Comparison of ENCODE assay signal across 18 cellular contexts in the genomic region with DNA sequence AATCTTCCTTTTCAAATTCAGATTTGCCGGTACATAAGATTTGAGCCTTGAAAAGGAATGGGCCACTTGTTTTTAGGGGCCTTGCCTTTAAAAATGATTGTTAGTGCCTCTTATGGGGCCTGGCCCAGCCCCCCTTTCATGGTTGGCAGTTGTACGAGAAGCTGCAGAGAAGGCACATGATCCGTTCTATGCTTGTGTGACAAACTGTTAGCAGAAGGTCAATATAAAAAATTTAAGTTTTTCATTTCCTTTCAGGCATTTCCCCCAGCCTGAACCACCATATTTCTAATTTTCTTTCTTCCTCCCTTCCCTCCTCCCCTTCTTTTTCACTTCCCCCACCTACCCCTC.
DNase-seq lines count a peak whose midpoint lies in the region; ATAC-seq, FAIRE-seq and TF ChIP-seq lines count a peak whose summit lies in the region.
"Had no signal": no experiment of that assay in that cellular context is flagged by ENCODE, and none has a peak within 500 bp of the region (broad histone marks: within the 10 kb centered on the region; RNA-seq: fewer than 3 reads in every experiment).

No MANE protein-coding gene starts in this region.

- H3K36me3 ChIP-seq in esophagus squamous epithelium (no peaks in the 10 kb centered on the region), prostate gland (no peaks in the 10 kb centered on the region)

- H3K9me3 Mint-ChIP-seq in stimulated activated naive CD8-positive, alpha-beta T cell treated with anti-CD3 and anti-CD28 coated beads, Interleukin-15, Interleukin-2, amounts not matched to agents 100 ng/mL and 50 ng/mL, for 24 hours: no peaks in the 10 kb centered on the region
- H3K9me3 Mint-ChIP-seq in activated T-cell treated with anti-CD3 and anti-CD28 coated beads, Interleukin-2, amount 50 U/mL, for 72 hours: no peaks in the 10 kb centered on the region
- no peaks in the 10 kb centered on the region for H3K9me3 Mint-ChIP-seq in activated naive CD4-positive, alpha-beta T cell treated with anti-CD3 and anti-CD28 coated beads for 36 hours
- H3K9me3 Mint-ChIP-seq: central memory CD8-positive, alpha-beta T cell; naive thymus-derived CD8-positive, alpha-beta T cell had no signal

- H3K4me1 Mint-ChIP-seq in stimulated activated naive CD8-positive, alpha-beta T cell treated with anti-CD3 and anti-CD28 coated beads, Interleukin-15, Interleukin-2, amounts not matched to agents 100 ng/mL and 50 ng/mL, for 24 hours (ENCODE audit: low read depth): peaks cover 89% of the 10 kb centered on the region
- peaks cover 86% of the 10 kb centered on the region for H3K4me1 Mint-ChIP-seq in activated T-cell treated with anti-CD3 and anti-CD28 coated beads, Interleukin-2, amount 50 U/mL, for 72 hours (ENCODE audit: low read depth)
- H3K4me1 Mint-ChIP-seq in activated naive CD4-positive, alpha-beta T cell treated with anti-CD3 and anti-CD28 coated beads for 36 hours (ENCODE audit: low read depth): peaks cover 60% of the 10 kb centered on the region

- peaks cover 3 to 56% (median 7%) of the 10 kb centered on the region in 3 donors for H3K4me1 ChIP-seq in esophagus squamous epithelium
- H3K4me1 ChIP-seq in prostate gland (replicated peaks): no peaks in the 10 kb centered on the region

- WGBS in esophagus squamous epithelium, 2 donors: 28 to 49% methylated on average over 3 of the region's 3 CpGs
- WGBS in prostate gland: 48% methylated on average over 3 of the region's 3 CpGs

- TF ChIP-seq CTCF in esophagus squamous epithelium (IDR thresholded peaks at IDR 0.05) (no peak), prostate gland (IDR thresholded peaks at IDR 0.05) (no peak)

- H3K27ac ChIP-seq in esophagus squamous epithelium (peak overlapping the region in 3 of 4 donors; percentile 67 to 75 (median 70)), prostate gland (peak overlapping the region; percentile 16 to 39)

- H3K27me3 ChIP-seq in esophagus squamous epithelium (no peaks in the 10 kb centered on the region), prostate gland (replicated peaks; ENCODE audit: insufficient read depth) (no peaks in the 10 kb centered on the region)

- CTCF ChIA-PET in activated naive CD4-positive, alpha-beta T cell treated with anti-CD3 and anti-CD28 coated beads for 36 hours (lab: Charles Lee): no interaction called here

- H3K27me3 Mint-ChIP-seq in stimulated activated naive CD8-positive, alpha-beta T cell treated with anti-CD3 and anti-CD28 coated beads, Interleukin-15, Interleukin-2, amounts not matched to agents 100 ng/mL and 50 ng/mL, for 24 hours: no peaks in the 10 kb centered on the region
- no peaks in the 10 kb centered on the region for H3K27me3 Mint-ChIP-seq in activated T-cell treated with anti-CD3 and anti-CD28 coated beads, Interleukin-2, amount 50 U/mL, for 72 hours (ENCODE audit: low read depth)
- no peaks in the 10 kb centered on the region for H3K27me3 Mint-ChIP-seq in activated naive CD4-positive, alpha-beta T cell treated with anti-CD3 and anti-CD28 coated beads for 36 hours (ENCODE audit: low read depth)
- H3K27me3 Mint-ChIP-seq: central memory CD8-positive, alpha-beta T cell; naive thymus-derived CD8-positive, alpha-beta T cell had no signal

- TF ChIP-seq POLR2A in esophagus squamous epithelium (IDR thresholded peaks at IDR 0.05) (no peak), prostate gland (IDR thresholded peaks at IDR 0.05) (no peak), GM12892 (IDR thresholded peaks at IDR 0.05; ENCODE audit: low read depth, low read length) (no peak)

- DNase-seq in stimulated activated naive CD8-positive, alpha-beta T cell treated with anti-CD3 and anti-CD28 coated beads, Interleukin-15, Interleukin-2, amounts not matched to agents 100 U/mL and 50 U/mL, for 24 hours: no peak
- DNase-seq in esophagus squamous epithelium (lab: John Stamatoyannopoulos, UW): no peak
- no peak for DNase-seq in prostate gland (ENCODE audit: low spot score)
- DNase-seq in activated T-cell treated with anti-CD3 and anti-CD28 coated beads, Interleukin-2, amount 50 U/mL, for 72 hours: no peak
- no peak for DNase-seq in GM12892 (ENCODE audit: insufficient read length)
- DNase-seq in activated naive CD4-positive, alpha-beta T cell treated with anti-CD3 and anti-CD28 coated beads for 36 hours: no peak
- DNase-seq: activated T-cell treated with anti-CD3 and anti-CD28 coated beads for 4 hours; DND-41; hippocampal formation; Kasumi-1; naive thymus-derived CD8-positive, alpha-beta T cell; NCI-H1694 treated with DMSO at 0.1 percent for 48 hours; NCI-H510A treated with DMSO at 0.1 percent for 48 hours; stimulated activated CD4-positive, alpha-beta T cell treated with anti-CD3 and anti-CD28 coated beads, Interleukin-4, amount 100 ng/mL, for 24 hours had no signal

- ATAC-seq in stimulated activated naive CD8-positive, alpha-beta T cell treated with anti-CD3 and anti-CD28 coated beads, Interleukin-15, Interleukin-2, amounts not matched to agents 100 U/mL and 50 U/mL, for 24 hours: no peak
- ATAC-seq in activated T-cell treated with anti-CD3 and anti-CD28 coated beads, Interleukin-2, amount 50 U/mL, for 72 hours (replicated peaks in 1 of 2): no peak
- no peak for ATAC-seq in GM21576 (IDR thresholded peaks at IDR 0.05; ENCODE audit: unreplicated experiment)
- ATAC-seq: naive thymus-derived CD8-positive, alpha-beta T cell; right cardiac atrium had no signal

- FAIRE-seq in GM12892 (lab: Jason Lieb, UNC): no peak

- intact Hi-C loops in esophagus squamous epithelium (cut with DNase I) (no loop called here), prostate gland (cut with DNase I) (no loop called here)
- intact Hi-C loops in activated naive CD4-positive, alpha-beta T cell treated with anti-CD3 and anti-CD28 coated beads for 36 hours (cut with micrococcal nuclease): loop anchor here (5.0 to 10.0 kb wide), 4 partner anchors 375 to 1340 kb away; partner anchors contain the start of genes CRADD and EEA1

- peak overlapping the region; percentile 25 for H3K4me3 Mint-ChIP-seq in stimulated activated naive CD8-positive, alpha-beta T cell treated with anti-CD3 and anti-CD28 coated beads, Interleukin-15, Interleukin-2, amounts not matched to agents 100 ng/mL and 50 ng/mL, for 24 hours
- peak overlapping the region in 1 of 2 donors; percentile 15 for H3K4me3 Mint-ChIP-seq in activated T-cell treated with anti-CD3 and anti-CD28 coated beads, Interleukin-2, amount 50 U/mL, for 72 hours
- no peak overlapping the region for H3K4me3 Mint-ChIP-seq in activated naive CD4-positive, alpha-beta T cell treated with anti-CD3 and anti-CD28 coated beads for 36 hours
- H3K4me3 Mint-ChIP-seq: central memory CD8-positive, alpha-beta T cell had no signal

- H3K9me3 ChIP-seq in esophagus squamous epithelium: no peaks in the 10 kb centered on the region
- H3K9me3 ChIP-seq in prostate gland: no peaks in the 10 kb centered on the region

- H3K36me3 Mint-ChIP-seq in stimulated activated naive CD8-positive, alpha-beta T cell treated with anti-CD3 and anti-CD28 coated beads, Interleukin-15, Interleukin-2, amounts not matched to agents 100 ng/mL and 50 ng/mL, for 24 hours (ENCODE audit: low read depth): peaks cover 35% of the 10 kb centered on the region
- peaks cover 1 to 2% of the 10 kb centered on the region in 2 donors for H3K36me3 Mint-ChIP-seq in activated T-cell treated with anti-CD3 and anti-CD28 coated beads, Interleukin-2, amount 50 U/mL, for 72 hours (ENCODE audit: insufficient read depth in 2 of 2)
- peaks cover 13% of the 10 kb centered on the region for H3K36me3 Mint-ChIP-seq in activated naive CD4-positive, alpha-beta T cell treated with anti-CD3 and anti-CD28 coated beads for 36 hours (ENCODE audit: low read depth)

- H3K4me3 ChIP-seq in esophagus squamous epithelium: no peak overlapping the region
- no peak overlapping the region for H3K4me3 ChIP-seq in prostate gland

- no peak overlapping the region for H3K27ac Mint-ChIP-seq in stimulated activated naive CD8-positive, alpha-beta T cell treated with anti-CD3 and anti-CD28 coated beads, Interleukin-15, Interleukin-2, amounts not matched to agents 100 ng/mL and 50 ng/mL, for 24 hours
- H3K27ac Mint-ChIP-seq in activated T-cell treated with anti-CD3 and anti-CD28 coated beads, Interleukin-2, amount 50 U/mL, for 72 hours: no peak overlapping the region
- H3K27ac Mint-ChIP-seq in activated naive CD4-positive, alpha-beta T cell treated with anti-CD3 and anti-CD28 coated beads for 36 hours: no peak overlapping the region
